ENCODE assay signal across 8 cellular contexts in the genomic region with DNA sequence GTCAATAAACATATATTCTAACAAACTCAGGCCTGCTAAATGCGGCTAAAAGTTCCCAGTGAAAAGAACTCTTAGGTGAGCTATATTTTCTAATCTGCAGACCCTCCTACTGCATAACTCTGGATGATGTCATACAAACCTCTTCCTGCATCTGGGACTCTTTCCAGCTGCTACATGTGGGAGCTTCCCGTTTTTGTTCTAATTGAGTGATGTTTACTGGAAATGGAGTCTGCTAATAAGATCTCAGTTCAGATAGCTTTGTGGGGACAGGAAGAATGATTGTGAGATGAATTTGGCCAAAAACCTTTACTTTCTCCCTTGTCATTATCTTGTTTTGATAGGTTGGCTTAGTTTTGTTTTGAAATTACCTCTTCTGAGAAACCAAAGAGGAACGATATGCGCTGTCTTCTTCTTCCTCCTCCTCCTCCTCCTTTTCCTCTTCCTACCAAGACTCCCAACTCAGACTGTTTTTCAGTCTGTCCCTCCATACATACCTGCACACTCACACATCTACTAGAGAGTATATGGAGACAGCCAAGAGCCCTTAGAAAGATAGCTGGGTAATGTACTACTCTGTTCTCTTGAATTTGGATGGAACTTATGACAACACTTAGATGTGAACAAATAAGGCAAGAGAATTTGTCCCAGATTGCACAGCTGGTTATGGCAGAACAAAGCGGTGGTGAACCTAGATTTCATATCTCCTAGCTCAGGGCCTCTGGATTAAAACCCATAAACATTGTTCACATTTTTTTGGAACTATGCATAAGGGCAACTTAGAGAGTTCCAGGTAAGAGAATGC. TPM values are rescaled to one million over a fixed set of nuclear protein-coding genes. Genes with fewer than 3 reads are reported as not detected.
DNase-seq lines count a peak whose midpoint lies in the region; ATAC-seq and TF ChIP-seq lines count a peak whose summit lies in the region.

No MANE protein-coding gene starts in this region.

- H3K36me3 ChIP-seq in left ventricle myocardium inferior: no peaks in the 10 kb centered on the region

- POLR2A ChIA-PET in activated CD8-positive, alpha-beta T cell treated with anti-CD3 and anti-CD28 coated beads, Interleukin-2, amount 10 ng/mL, durations not matched to agents 7 days and 5 days (lab: Charles Lee): interaction anchor here (0.8 to 2.3 kb wide), 3 partner anchors 8 to 38 kb away, joined by 3 to 22 read pairs (median 10); a partner anchor contains a TSS

- H3K27me3 ChIP-seq in left ventricle myocardium inferior (ENCODE audit: low read depth): no peaks in the 10 kb centered on the region

- H3K9me3 Mint-ChIP-seq in activated CD8-positive, alpha-beta T cell treated with anti-CD3 and anti-CD28 coated beads, Interleukin-2, amount 10 ng/mL, durations not matched to agents 7 days and 5 days (ENCODE audit: insufficient read depth): no peaks in the 10 kb centered on the region

- H3K27me3 Mint-ChIP-seq in activated CD8-positive, alpha-beta T cell treated with anti-CD3 and anti-CD28 coated beads, Interleukin-2, amount 10 ng/mL, durations not matched to agents 7 days and 5 days (ENCODE audit: low read depth): no peaks in the 10 kb centered on the region

- DNase-seq in SKM-1 treated with dmso at 0.1 percent for 144 hours (lab: John Stamatoyannopoulos, UW; ENCODE audit: unreplicated experiment) (peak; percentile 48), SKM-1 (lab: John Stamatoyannopoulos, UW; ENCODE audit: unreplicated experiment) (no peak), left ventricle myocardium inferior (no peak), superior temporal gyrus (ENCODE audit: extremely low spot score) (peak; percentile 35), activated gamma-delta T cell (lab: John Stamatoyannopoulos, UW) (no peak)
- DNase-seq in activated CD8-positive, alpha-beta T cell treated with anti-CD3 and anti-CD28 coated beads, Interleukin-2, amount 10 ng/mL, durations not matched to agents 7 days and 5 days: no peak
- DNase-seq in stimulated activated CD4-positive, alpha-beta T cell treated with anti-CD3 and anti-CD28 coated beads, Interleukin-4, amount 100 ng/mL, for 4 hours: no peak

- peaks cover 51% of the 10 kb centered on the region for H3K4me1 Mint-ChIP-seq in activated CD8-positive, alpha-beta T cell treated with anti-CD3 and anti-CD28 coated beads, Interleukin-2, amount 10 ng/mL, durations not matched to agents 7 days and 5 days (ENCODE audit: low read depth)

- peak overlapping the region; percentile 79 for H3K27ac ChIP-seq in left ventricle myocardium inferior (replicated peaks)

- peak overlapping the region; percentile 26 for H3K4me3 Mint-ChIP-seq in activated CD8-positive, alpha-beta T cell treated with anti-CD3 and anti-CD28 coated beads, Interleukin-2, amount 10 ng/mL, durations not matched to agents 7 days and 5 days

- H3K36me3 Mint-ChIP-seq in activated CD8-positive, alpha-beta T cell treated with anti-CD3 and anti-CD28 coated beads, Interleukin-2, amount 10 ng/mL, durations not matched to agents 7 days and 5 days (ENCODE audit: low read depth): peaks cover 9% of the 10 kb centered on the region

- peak; percentile 35 for ATAC-seq in activated CD8-positive, alpha-beta T cell treated with anti-CD3 and anti-CD28 coated beads, Interleukin-2, amount 10 ng/mL, durations not matched to agents 7 days and 5 days
- no peak for ATAC-seq in GM21786 (IDR thresholded peaks at IDR 0.05; ENCODE audit: unreplicated experiment)

- H3K9me3 ChIP-seq in left ventricle myocardium inferior (replicated peaks): no peaks in the 10 kb centered on the region

- intact Hi-C loops in left ventricle myocardium inferior (cut with micrococcal nuclease): no loop called here

- H3K4me3 ChIP-seq in left ventricle myocardium inferior: peak overlapping the region; percentile 37

- no peak for TF ChIP-seq CTCF in left ventricle myocardium inferior (IDR thresholded peaks at IDR 0.05; ENCODE audit: borderline replicate concordance)

- CTCF ChIA-PET in activated CD8-positive, alpha-beta T cell treated with anti-CD3 and anti-CD28 coated beads, Interleukin-2, amount 10 ng/mL, durations not matched to agents 7 days and 5 days (lab: Charles Lee): interaction anchor here (0.7 to 4.0 kb wide), 12 partner anchors 8 to 1265 kb away, joined by 3 to 21 read pairs (median 4); no protein-coding TSS in a partner anchor

- peaks cover 27% of the 10 kb centered on the region for H3K4me1 ChIP-seq in left ventricle myocardium inferior

- peak overlapping the region; percentile 68 for H3K27ac Mint-ChIP-seq in activated CD8-positive, alpha-beta T cell treated with anti-CD3 and anti-CD28 coated beads, Interleukin-2, amount 10 ng/mL, durations not matched to agents 7 days and 5 days

RNA-seq across cellular contexts. Expression of a gene that starts 39.8 kb away (rescaled TPM):
- 100 to 1,000 TPM; 105 to 107 TPM for total RNA-seq in activated CD8-positive, alpha-beta T cell treated with anti-CD3 and anti-CD28 coated beads, Interleukin-2, amount 10 ng/mL, durations not matched to agents 7 days and 5 days
- total RNA-seq in left ventricle myocardium inferior: 133 TPM

RNA-seq across cellular contexts. Expression of a gene that starts 58.6 kb away (rescaled TPM):
- total RNA-seq in activated CD8-positive, alpha-beta T cell treated with anti-CD3 and anti-CD28 coated beads, Interleukin-2, amount 10 ng/mL, durations not matched to agents 7 days and 5 days: 10 to 100 TPM; 53.5 to 59.5 TPM
- total RNA-seq in left ventricle myocardium inferior: 30.6 TPM

Comparison
In these comparisons a context has a peak if more than half of its experiments do, and no peak if none do; other contexts are left out.
1. DNase-seq: peak in SKM-1 treated with dmso at 0.1 percent for 144 hours (single experiment) and superior temporal gyrus (single experiment); none in SKM-1 (single experiment), activated CD8-positive, alpha-beta T cell treated with anti-CD3 and anti-CD28 coated beads, Interleukin-2, amount 10 ng/mL, durations not matched to agents 7 days and 5 days (single experiment), left ventricle myocardium inferior (single experiment), activated gamma-delta T cell (single experiment) and stimulated activated CD4-positive, alpha-beta T cell treated with anti-CD3 and anti-CD28 coated beads, Interleukin-4, amount 100 ng/mL, for 4 hours (0 of 2).